Comparison of ENCODE assay signal across 9 cellular contexts in the genomic region with DNA sequence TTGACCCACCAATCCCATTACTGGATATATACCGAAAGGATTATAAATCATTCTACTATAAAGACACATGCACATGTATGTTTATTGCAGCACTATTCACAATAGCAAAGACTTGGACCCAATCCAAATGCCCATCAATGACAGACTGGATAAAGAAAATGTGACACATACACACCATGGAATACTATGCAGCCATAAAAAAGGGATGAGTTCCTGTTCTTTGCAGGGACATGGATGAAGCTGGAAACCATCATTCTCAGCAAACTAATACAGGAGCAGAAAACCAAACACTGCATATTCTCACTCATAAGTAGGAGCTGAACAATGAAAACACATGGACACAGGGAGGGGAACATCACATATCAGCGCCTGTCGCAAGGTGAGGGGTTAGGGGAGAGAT. TPM values are rescaled to one million over a fixed set of nuclear protein-coding genes. Genes with fewer than 3 reads are reported as not detected.
"Had no signal": no experiment of that assay in that cellular context is flagged by ENCODE, and none has a peak within 500 bp of the region (broad histone marks: within the 10 kb centered on the region; RNA-seq: fewer than 3 reads in every experiment).

No MANE protein-coding gene starts in this region.

RNA-seq across cellular contexts. Expression of a gene that starts 18.2 kb away (rescaled TPM):
- total RNA-seq: activated naive CD4-positive, alpha-beta T cell treated with anti-CD3 and anti-CD28 coated beads for 36 hours; activated naive CD8-positive, alpha-beta T cell treated with anti-CD3 and anti-CD28 coated beads, Interleukin-2, amount 10 ng/mL, durations not matched to agents 7 days and 5 days; activated T-cell treated with anti-CD3 and anti-CD28 coated beads, Interleukin-2, amount 50 U/mL, for 4 hours; activated T-cell treated with anti-CD3 and anti-CD28 coated beads, Interleukin-2, amount 50 U/mL, for 72 hours; activated T-helper 2 cell treated with anti-CD3 and anti-CD28 coated beads, Interferon-gamma antibody, Interleukin-2, Interleukin-4, amounts not matched to agents 10 μg/mL and 5 μg/mL and 100 μg/mL, durations not matched to agents 14 hours and 24 hours and 36 hours; astrocyte; cardiac muscle cell; cerebellum; chondrocyte had no signal
- polyA plus RNA-seq: cardiac muscle cell had no signal
